Comparison of ENCODE assay signal across 26 cellular contexts in the genomic region with DNA sequence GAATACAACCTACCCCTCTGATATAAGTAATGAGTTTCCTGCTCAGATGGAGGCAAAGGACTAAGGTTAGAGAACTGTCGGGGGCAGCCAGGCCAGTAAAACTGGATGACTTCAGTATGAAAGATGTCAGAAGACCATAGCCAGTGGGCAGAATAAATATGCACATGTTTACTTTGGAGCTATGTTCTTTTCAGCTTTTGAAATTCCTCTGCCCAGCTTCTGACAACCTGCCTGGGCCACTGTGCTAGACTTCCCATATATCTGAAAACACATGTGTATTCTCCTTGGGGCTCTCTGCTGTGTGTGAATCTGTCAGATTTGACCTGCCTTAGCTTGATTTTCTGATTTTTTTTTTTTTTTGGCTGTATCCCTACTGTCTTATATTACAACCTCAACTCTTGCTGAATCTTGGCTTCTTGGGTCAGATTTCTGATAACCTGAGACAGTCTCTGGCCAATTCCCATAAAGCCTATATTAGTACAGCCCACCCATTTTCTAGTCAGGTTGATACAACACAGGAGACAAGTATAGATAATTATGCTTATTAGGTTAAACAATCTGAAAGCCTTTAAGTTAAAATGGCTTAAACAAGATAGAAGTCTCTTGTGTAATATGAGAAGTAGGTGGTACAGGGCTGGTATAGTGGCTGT.
"Had no signal": no experiment of that assay in that cellular context is flagged by ENCODE, and none has a peak within 500 bp of the region (broad histone marks: within the 10 kb centered on the region; RNA-seq: fewer than 3 reads in every experiment).

No MANE protein-coding gene starts in this region.

- H3K4me1 ChIP-seq: colonic mucosa, right lobe of liver had no signal

- H3K9me3 ChIP-seq: body of pancreas, colonic mucosa, esophagus squamous epithelium, right lobe of liver had no signal

- H3K27me3 ChIP-seq: body of pancreas, colonic mucosa, esophagus squamous epithelium, right lobe of liver had no signal

- H3K36me3 ChIP-seq: cardiac muscle cell, colonic mucosa, esophagus squamous epithelium, right lobe of liver had no signal

- H3K27ac ChIP-seq: body of pancreas, cardiac muscle cell, colonic mucosa, epithelial cell of prostate, esophagus squamous epithelium, right lobe of liver had no signal

- DNase-seq: activated CD4-positive, alpha-beta T cell treated with anti-CD3 and anti-CD28 coated beads for 4 hours; activated CD4-positive, alpha-beta T cell treated with anti-CD3 and anti-CD28 coated beads, Interleukin-2, amount 50 U/mL, for 4 hours; activated naive CD4-positive, alpha-beta T cell treated with Interleukin-2 at 50 U/mL for 16 hours; activated T-cell treated with anti-CD3 and anti-CD28 coated beads for 4 hours; activated T-cell treated with anti-CD3 and anti-CD28 coated beads, Interleukin-2, amount 50 U/mL, for 72 hours; anterior cingulate cortex; body of pancreas; cerebellar nuclear complex; colonic mucosa; effector CD8-positive, alpha-beta T cell; esophagus squamous epithelium; glutamatergic neuron; islet precursor cell; midbrain; naive thymus-derived CD4-positive, alpha-beta T cell; occipital lobe; posterior cingulate gyrus; right lobe of liver; stimulated activated CD4-positive, alpha-beta T cell treated with anti-CD3 and anti-CD28 coated beads, Interleukin-12 subunit alpha, Interleukin-12 subunit beta, amount 100 ng/mL, for 4 hours; stimulated activated CD4-positive, alpha-beta T cell treated with anti-CD3 and anti-CD28 coated beads, Interleukin-4, amount 100 ng/mL, for 4 hours; stimulated activated CD8-positive, alpha-beta memory T cell treated with anti-CD3 and anti-CD28 coated beads, Interleukin-4, amount 100 ng/mL, for 48 hours; stimulated activated naive CD8-positive, alpha-beta T cell treated with anti-CD3 and anti-CD28 coated beads, Interleukin-15, amount 100 ng/mL, for 72 hours; substantia nigra; T-helper 1 cell had no signal

- H3K4me3 ChIP-seq: body of pancreas, cardiac muscle cell, colonic mucosa, esophagus squamous epithelium, right lobe of liver had no signal
